In the genomic region with DNA sequence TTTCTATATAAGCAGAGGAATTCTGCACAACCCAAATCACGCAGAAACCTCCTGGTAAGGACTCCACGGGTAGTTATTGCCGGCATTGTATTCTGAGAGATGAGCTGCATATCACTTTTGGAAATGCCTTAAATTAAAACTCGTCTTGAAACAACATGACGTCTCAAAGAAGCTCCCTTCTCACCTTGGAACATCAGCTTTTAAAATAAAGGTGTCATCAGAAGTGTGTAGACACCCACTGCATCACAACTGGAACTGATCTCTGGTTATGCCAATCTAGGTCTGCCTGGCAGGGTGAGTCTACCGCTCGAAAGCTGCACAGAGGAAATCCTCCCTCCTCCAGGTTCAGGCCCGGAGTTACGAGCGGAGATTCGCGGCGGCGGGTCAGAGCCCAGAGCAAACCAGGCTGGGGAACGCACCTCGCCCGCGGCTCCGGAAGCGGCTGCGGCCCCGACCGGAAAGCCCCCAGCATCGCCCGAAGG, we compare ENCODE assay signal across 1 cellular context.
A peak's percentile ranks its signal among the peaks of the same experiment; 100 is the strongest.
TF ChIP-seq lines count a peak whose summit lies in the region.

No MANE protein-coding gene starts in this region.

TF ChIP-seq in GM12878, 131 proteins besides CTCF, POLR2A, EP300 and RAD21 (continued from another document):
- no peak for TF ChIP-seq ZBTB4 (CRISPR knock-in tag; IDR thresholded peaks at IDR 0.05)
- TF ChIP-seq, protein P1, sequence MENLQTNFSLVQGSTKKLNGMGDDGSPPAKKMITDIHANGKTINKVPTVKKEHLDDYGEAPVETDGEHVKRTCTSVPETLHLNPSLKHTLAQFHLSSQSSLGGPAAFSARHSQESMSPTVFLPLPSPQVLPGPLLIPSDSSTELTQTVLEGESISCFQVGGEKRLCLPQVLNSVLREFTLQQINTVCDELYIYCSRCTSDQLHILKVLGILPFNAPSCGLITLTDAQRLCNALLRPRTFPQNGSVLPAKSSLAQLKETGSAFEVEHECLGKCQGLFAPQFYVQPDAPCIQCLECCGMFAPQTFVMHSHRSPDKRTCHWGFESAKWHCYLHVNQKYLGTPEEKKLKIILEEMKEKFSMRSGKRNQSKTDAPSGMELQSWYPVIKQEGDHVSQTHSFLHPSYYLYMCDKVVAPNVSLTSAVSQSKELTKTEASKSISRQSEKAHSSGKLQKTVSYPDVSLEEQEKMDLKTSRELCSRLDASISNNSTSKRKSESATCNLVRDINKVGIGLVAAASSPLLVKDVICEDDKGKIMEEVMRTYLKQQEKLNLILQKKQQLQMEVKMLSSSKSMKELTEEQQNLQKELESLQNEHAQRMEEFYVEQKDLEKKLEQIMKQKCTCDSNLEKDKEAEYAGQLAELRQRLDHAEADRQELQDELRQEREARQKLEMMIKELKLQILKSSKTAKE (IDR thresholded peaks at IDR 0.05; ENCODE audit: low read depth, poor library complexity, severe bottlenecking): no peak
- TF ChIP-seq CREB1 (IDR thresholded peaks at IDR 0.05; ENCODE audit: low read depth): 0 out of 2 replicates have a peak, but pooled peaks have one; percentile 4
- TF ChIP-seq GATAD2B (conservative IDR thresholded peaks at IDR 0.05; ENCODE audit: low read depth): no peak; the same call in none of the 2 replicates
- peak; percentile 39 for TF ChIP-seq MEF2B (IDR thresholded peaks at IDR 0.05; ENCODE audit: partially characterized antibody, poor library complexity, severe bottlenecking)
- peak; percentile 84; the same call in 1 of the 2 replicates for TF ChIP-seq IKZF1 (conservative IDR thresholded peaks at IDR 0.05)
- TF ChIP-seq ETV6 (conservative IDR thresholded peaks at IDR 0.05 in 1 of 2, IDR thresholded peaks at IDR 0.05 in 1 of 2; ENCODE audit: borderline replicate concordance in 1 of 2, low read depth in 1 of 2): no peak; a peak in 1 of 4 replicates
- peak; percentile 45; the same call in 1 of the 2 replicates for TF ChIP-seq ZBTB40 (IDR thresholded peaks at IDR 0.05; ENCODE audit: borderline replicate concordance)
- TF ChIP-seq POU2F2 (IDR thresholded peaks at IDR 0.05; ENCODE audit: borderline replicate concordance, low read depth, low read length): no peak
- TF ChIP-seq RFX5 (IDR thresholded peaks at IDR 0.05; ENCODE audit: low read depth, low read length): no peak
- TF ChIP-seq EGR1 (IDR thresholded peaks at IDR 0.05; ENCODE audit: borderline replicate concordance in 1 of 2, low read depth in 2 of 2, low read length in 2 of 2): 0 out of 3 replicates have a peak, but pooled peaks of 1 of the 2 experiments have one; percentile 18
- no peak for TF ChIP-seq RUNX3 (IDR thresholded peaks at IDR 0.05; ENCODE audit: low read length)
- no peak; the same call in 1 of the 2 replicates for TF ChIP-seq STAT3 (IDR thresholded peaks at IDR 0.05; ENCODE audit: low read depth, low read length)
- TF ChIP-seq SRF (IDR thresholded peaks at IDR 0.05; ENCODE audit: low read depth in 2 of 2, low read length in 2 of 2): no peak
- TF ChIP-seq SUZ12 (IDR thresholded peaks at IDR 0.05; ENCODE audit: unreplicated experiment): no peak
- no peak for TF ChIP-seq ZSCAN29 (IDR thresholded peaks at IDR 0.05)
- no peak for TF ChIP-seq CBX3 (IDR thresholded peaks at IDR 0.05; ENCODE audit: borderline replicate concordance, low read depth)
- TF ChIP-seq RBBP5 (conservative IDR thresholded peaks at IDR 0.05): no peak
- TF ChIP-seq, protein P2, sequence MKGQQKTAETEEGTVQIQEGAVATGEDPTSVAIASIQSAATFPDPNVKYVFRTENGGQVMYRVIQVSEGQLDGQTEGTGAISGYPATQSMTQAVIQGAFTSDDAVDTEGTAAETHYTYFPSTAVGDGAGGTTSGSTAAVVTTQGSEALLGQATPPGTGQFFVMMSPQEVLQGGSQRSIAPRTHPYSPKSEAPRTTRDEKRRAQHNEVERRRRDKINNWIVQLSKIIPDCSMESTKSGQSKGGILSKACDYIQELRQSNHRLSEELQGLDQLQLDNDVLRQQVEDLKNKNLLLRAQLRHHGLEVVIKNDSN (IDR thresholded peaks at IDR 0.05; ENCODE audit: borderline replicate concordance, extremely low read length, insufficient read depth, low read depth, low read length): no peak
- TF ChIP-seq CHD2 (IDR thresholded peaks at IDR 0.05; ENCODE audit: borderline replicate concordance, low read depth, low read length): no peak
- TF ChIP-seq PAX5 (IDR thresholded peaks at IDR 0.05; ENCODE audit: borderline replicate concordance, low read depth, low read length): peak; percentile 69; the same call in 1 of the 2 replicates
- TF ChIP-seq E4F1 (IDR thresholded peaks at IDR 0.05; ENCODE audit: borderline replicate concordance, partially characterized antibody): no peak
- TF ChIP-seq MYB (IDR thresholded peaks at IDR 0.05; ENCODE audit: borderline replicate concordance, low read depth, low read length): no peak
- TF ChIP-seq ZNF687 (IDR thresholded peaks at IDR 0.05): peak; percentile 95
